ENCODE assay signal across 25 cellular contexts in genomic region chr3:46102780-46103130, GRCh38.
"Had no signal": no experiment of that assay in that cellular context is flagged by ENCODE, and none has a peak within 500 bp of the region (broad histone marks: within the 10 kb centered on the region; RNA-seq: fewer than 3 reads in every experiment).

No MANE protein-coding gene starts in this region.

- DNase-seq: activated B cell treated with CpG ODN at 0.5 μM for 24 hours; activated gamma-delta T cell; activated naive CD4-positive, alpha-beta T cell treated with anti-CD3 and anti-CD28 coated beads, Interleukin-2, amount 50 U/mL, for 16 hours; activated T-cell treated with anti-CD3 and anti-CD28 coated beads for 4 hours; adrenal gland; brain microvascular endothelial cell; caudate nucleus; dermis blood vessel endothelial cell; effector memory CD4-positive, alpha-beta T cell; glutamatergic neuron; kidney glomerular epithelial cell; left lung; naive thymus-derived CD8-positive, alpha-beta T cell; ovary; stimulated activated CD4-positive, alpha-beta T cell treated with anti-CD3 and anti-CD28 coated beads, Interleukin-2, amount 100 ng/mL, for 48 hours; stimulated activated CD8-positive, alpha-beta memory T cell treated with anti-CD3 and anti-CD28 coated beads, Interleukin-4, amount 100 ng/mL, for 48 hours; substantia nigra; T-helper 9 cell; thyroid gland had no signal

- H3K27me3 ChIP-seq: adrenal gland, ascending aorta, brain microvascular endothelial cell, hepatocyte, left lung, ovary, thyroid gland had no signal

- H3K27me3 Mint-ChIP-seq: activated B cell treated with CpG ODN at 0.5 μM for 24 hours; naive thymus-derived CD8-positive, alpha-beta T cell had no signal

- H3K36me3 Mint-ChIP-seq: mesothelial cell of epicardium had no signal

- H3K4me3 Mint-ChIP-seq: activated B cell treated with CpG ODN at 0.5 μM for 24 hours; activated CD4-positive, alpha-beta memory T cell treated with anti-CD3 and anti-CD28 coated beads for 36 hours; mesothelial cell of epicardium; naive thymus-derived CD8-positive, alpha-beta T cell had no signal

- H2AFZ ChIP-seq: hepatocyte had no signal

- H3K27ac ChIP-seq: ascending aorta, brain microvascular endothelial cell, hepatocyte, ovary, prostate gland, thyroid gland had no signal

- H3K4me2 ChIP-seq: hepatocyte had no signal

- ATAC-seq: esophagus mucosa; left lung; naive thymus-derived CD8-positive, alpha-beta T cell had no signal

- H3K9me3 ChIP-seq: adrenal gland, ascending aorta, left lung, ovary, prostate gland, thyroid gland had no signal

- H3K27ac Mint-ChIP-seq: activated B cell treated with CpG ODN at 0.5 μM for 24 hours; activated CD4-positive, alpha-beta memory T cell treated with anti-CD3 and anti-CD28 coated beads for 36 hours; mesothelial cell of epicardium had no signal

- H3K36me3 ChIP-seq: adrenal gland, ascending aorta, brain microvascular endothelial cell, left lung, ovary, prostate gland, thyroid gland had no signal

- H3K9me3 Mint-ChIP-seq: activated B cell treated with CpG ODN at 0.5 μM for 24 hours had no signal

- H3K4me1 ChIP-seq: ascending aorta, prostate gland, thyroid gland had no signal

- H3K79me2 ChIP-seq: hepatocyte had no signal

- H3K4me3 ChIP-seq: adrenal gland, ascending aorta, hepatocyte, left lung, ovary, prostate gland, thyroid gland had no signal
